8 cellular contexts compared by ENCODE assay signal in the genomic region with DNA sequence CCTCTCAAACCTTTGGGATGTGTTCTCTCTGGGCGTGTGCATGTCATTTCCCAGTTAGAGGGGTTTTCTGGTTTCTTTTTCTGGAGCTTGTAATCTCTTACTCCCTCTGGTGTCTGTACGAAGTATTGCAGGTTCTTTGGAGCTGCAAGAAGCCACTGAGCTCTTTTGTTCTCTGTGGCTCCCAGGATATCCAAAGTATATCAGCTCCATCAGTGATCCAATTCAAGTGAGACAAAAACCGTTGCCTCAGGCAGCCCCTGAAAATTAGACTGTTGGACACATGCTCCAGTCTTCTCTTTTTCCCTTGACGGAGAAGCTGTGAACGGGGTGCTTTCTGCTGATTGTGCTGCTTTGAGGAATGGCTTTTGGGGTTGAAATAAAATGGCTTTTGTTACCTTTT. TPM values are rescaled to one million over a fixed set of nuclear protein-coding genes. Genes with fewer than 3 reads are reported as not detected.
DNase-seq lines count a peak whose midpoint lies in the region; ATAC-seq, FAIRE-seq and TF ChIP-seq lines count a peak whose summit lies in the region.

No MANE protein-coding gene starts in this region.

- no peak overlapping the region for H3K4me3 Mint-ChIP-seq in CD14-positive monocyte
- no peak overlapping the region for H3K4me3 Mint-ChIP-seq in activated T-helper 1 cell treated with anti-CD3 and anti-CD28 coated beads, Interleukin-12 subunit alpha, Interleukin-12 subunit beta, Interleukin-2, Interleukin-4 antibody, amounts not matched to agents 30 ng/mL and 10 ng/mL and 1 ng/mL, durations not matched to agents 14 hours and 24 hours and 36 hours

- intact Hi-C loops in CD14-positive monocyte (cut with micrococcal nuclease) (no loop called here), left ventricle myocardium superior (cut with micrococcal nuclease) (no loop called here), sciatic nerve (cut with DNase I) (no loop called here)
- intact Hi-C loops in activated T-helper 1 cell treated with anti-CD3 and anti-CD28 coated beads, Interleukin-12 subunit alpha, Interleukin-12 subunit beta, Interleukin-2, Interleukin-4 antibody, amounts not matched to agents 30 ng/mL and 10 ng/mL and 1 ng/mL, durations not matched to agents 14 hours and 24 hours and 36 hours (cut with micrococcal nuclease), result loop anchor here (1.0 to 5.0 kb wide), 6 partner anchors 21 to 432 kb away; no protein-coding TSS in a partner anchor

- TF ChIP-seq CTCF in CD14-positive monocyte (IDR thresholded peaks at IDR 0.05), result peak; percentile 90

- H3K4me1 Mint-ChIP-seq in CD14-positive monocyte, result peaks cover 3% of the 10 kb centered on the region
- peaks cover 6% of the 10 kb centered on the region for H3K4me1 Mint-ChIP-seq in activated T-helper 1 cell treated with anti-CD3 and anti-CD28 coated beads, Interleukin-12 subunit alpha, Interleukin-12 subunit beta, Interleukin-2, Interleukin-4 antibody, amounts not matched to agents 30 ng/mL and 10 ng/mL and 1 ng/mL, durations not matched to agents 14 hours and 24 hours and 36 hours (ENCODE audit: low read depth)

- FAIRE-seq in GM19239 (lab: Jason Lieb, UNC), result peak; percentile 84

- H3K27ac Mint-ChIP-seq in CD14-positive monocyte, result no peak overlapping the region
- H3K27ac Mint-ChIP-seq in activated T-helper 1 cell treated with anti-CD3 and anti-CD28 coated beads, Interleukin-12 subunit alpha, Interleukin-12 subunit beta, Interleukin-2, Interleukin-4 antibody, amounts not matched to agents 30 ng/mL and 10 ng/mL and 1 ng/mL, durations not matched to agents 14 hours and 24 hours and 36 hours, result no peak overlapping the region

- DNase-seq in CD14-positive monocyte (ENCODE audit: low spot score) (no peak), GM19239 (ENCODE audit: insufficient read length, low spot score) (peak; percentile 49), NCI-H2196 (lab: John Stamatoyannopoulos, UW; ENCODE audit: unreplicated experiment) (peak; percentile 80), left ventricle myocardium superior (no peak), sciatic nerve (ENCODE audit: low spot score) (no peak)
- peak; percentile 30 for DNase-seq in activated T-helper 1 cell treated with anti-CD3 and anti-CD28 coated beads, Interleukin-12 subunit alpha, Interleukin-12 subunit beta, Interleukin-2, Interleukin-4 antibody, amounts not matched to agents 30 ng/mL and 10 ng/mL and 1 ng/mL, durations not matched to agents 14 hours and 24 hours and 36 hours (ENCODE audit: low spot score)

- H3K27me3 Mint-ChIP-seq in CD14-positive monocyte (ENCODE audit: low read depth in 3 of 3), result peaks cover 0 to 6% (median 1%) of the 10 kb centered on the region in 3 donors
- peaks cover 1% of the 10 kb centered on the region for H3K27me3 Mint-ChIP-seq in activated T-helper 1 cell treated with anti-CD3 and anti-CD28 coated beads, Interleukin-12 subunit alpha, Interleukin-12 subunit beta, Interleukin-2, Interleukin-4 antibody, amounts not matched to agents 30 ng/mL and 10 ng/mL and 1 ng/mL, durations not matched to agents 14 hours and 24 hours and 36 hours (ENCODE audit: insufficient read depth)

- no peaks in the 10 kb centered on the region for H3K36me3 Mint-ChIP-seq in CD14-positive monocyte
- peaks cover 3% of the 10 kb centered on the region for H3K36me3 Mint-ChIP-seq in activated T-helper 1 cell treated with anti-CD3 and anti-CD28 coated beads, Interleukin-12 subunit alpha, Interleukin-12 subunit beta, Interleukin-2, Interleukin-4 antibody, amounts not matched to agents 30 ng/mL and 10 ng/mL and 1 ng/mL, durations not matched to agents 14 hours and 24 hours and 36 hours (ENCODE audit: low read depth)

- ATAC-seq in left ventricle myocardium superior, result peak; percentile 28
- ATAC-seq in sciatic nerve, result peak; percentile 32
- no peak for ATAC-seq in GM21529 (IDR thresholded peaks at IDR 0.05; ENCODE audit: unreplicated experiment)
- no peak for ATAC-seq in HG03025 (IDR thresholded peaks at IDR 0.05; ENCODE audit: low FRiP score, unreplicated experiment)

- peaks cover 20 to 41% (median 38%) of the 10 kb centered on the region in 7 donors for H3K9me3 Mint-ChIP-seq in CD14-positive monocyte
- peaks cover 44% of the 10 kb centered on the region for H3K9me3 Mint-ChIP-seq in activated T-helper 1 cell treated with anti-CD3 and anti-CD28 coated beads, Interleukin-12 subunit alpha, Interleukin-12 subunit beta, Interleukin-2, Interleukin-4 antibody, amounts not matched to agents 30 ng/mL and 10 ng/mL and 1 ng/mL, durations not matched to agents 14 hours and 24 hours and 36 hours

RNA-seq across cellular contexts. Expression of a gene that starts 59.0 kb away (rescaled TPM):
- 10 to 100 TPM; 13.5 to 13.8 TPM for polyA plus RNA-seq in CD14-positive monocyte
- total RNA-seq in activated T-helper 1 cell treated with anti-CD3 and anti-CD28 coated beads, Interleukin-12 subunit alpha, Interleukin-12 subunit beta, Interleukin-2, Interleukin-4 antibody, amounts not matched to agents 30 ng/mL and 10 ng/mL and 1 ng/mL, durations not matched to agents 14 hours and 24 hours and 36 hours, result 34.5 and 35.2 TPM in 2 replicates
- 26.0 TPM for total RNA-seq in left ventricle myocardium superior
- total RNA-seq in sciatic nerve, result 27.1 TPM

Comparison
In these comparisons a context has a peak if more than half of its experiments do, and no peak if none do; other contexts are left out.
1. DNase-seq: peak in GM19239 (single experiment), NCI-H2196 (single experiment) and activated T-helper 1 cell treated with anti-CD3 and anti-CD28 coated beads, Interleukin-12 subunit alpha, Interleukin-12 subunit beta, Interleukin-2, Interleukin-4 antibody, amounts not matched to agents 30 ng/mL and 10 ng/mL and 1 ng/mL, durations not matched to agents 14 hours and 24 hours and 36 hours (single experiment); none in CD14-positive monocyte (single experiment), left ventricle myocardium superior (single experiment) and sciatic nerve (single experiment).
2. ATAC-seq: peak in left ventricle myocardium superior (single experiment) and sciatic nerve (single experiment); none in GM21529 (single experiment) and HG03025 (single experiment).